Comparison of ENCODE assay signal across 1 cellular context in the genomic region with DNA sequence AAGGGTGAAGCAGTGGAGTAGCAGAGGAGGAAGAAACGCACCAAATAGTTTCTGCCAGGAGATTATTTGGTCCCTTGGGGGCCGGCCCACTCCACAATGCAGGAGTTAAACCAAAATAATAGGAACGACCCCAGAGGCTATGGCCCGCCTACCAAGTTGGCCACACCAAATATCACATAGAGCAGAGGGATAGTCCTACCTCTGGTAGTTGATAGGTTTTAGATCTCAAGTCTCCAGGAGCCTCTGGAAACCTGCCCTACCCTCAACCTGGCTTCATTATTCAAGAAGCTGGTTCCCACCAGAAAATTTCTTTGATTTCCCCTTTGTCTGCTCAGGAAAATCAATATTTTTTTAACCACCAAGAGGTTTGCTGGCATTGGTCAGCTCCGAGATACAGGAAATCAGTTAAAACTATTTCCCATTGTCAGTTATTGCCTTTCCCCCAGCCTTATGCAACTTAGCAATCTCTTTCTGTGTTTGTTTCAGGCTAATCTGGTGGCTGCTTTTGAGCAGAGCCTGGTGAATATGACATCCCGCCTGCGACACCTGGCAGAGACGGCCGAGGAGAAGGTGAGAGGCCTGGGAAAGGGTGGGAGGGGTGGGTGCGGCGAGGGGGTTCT.
TF ChIP-seq lines count a peak whose summit lies in the region.

No MANE protein-coding gene starts in this region.

TF ChIP-seq in GM12878, 131 proteins besides CTCF, POLR2A, EP300 and RAD21 (continued from another document):
- TF ChIP-seq, protein P1, sequence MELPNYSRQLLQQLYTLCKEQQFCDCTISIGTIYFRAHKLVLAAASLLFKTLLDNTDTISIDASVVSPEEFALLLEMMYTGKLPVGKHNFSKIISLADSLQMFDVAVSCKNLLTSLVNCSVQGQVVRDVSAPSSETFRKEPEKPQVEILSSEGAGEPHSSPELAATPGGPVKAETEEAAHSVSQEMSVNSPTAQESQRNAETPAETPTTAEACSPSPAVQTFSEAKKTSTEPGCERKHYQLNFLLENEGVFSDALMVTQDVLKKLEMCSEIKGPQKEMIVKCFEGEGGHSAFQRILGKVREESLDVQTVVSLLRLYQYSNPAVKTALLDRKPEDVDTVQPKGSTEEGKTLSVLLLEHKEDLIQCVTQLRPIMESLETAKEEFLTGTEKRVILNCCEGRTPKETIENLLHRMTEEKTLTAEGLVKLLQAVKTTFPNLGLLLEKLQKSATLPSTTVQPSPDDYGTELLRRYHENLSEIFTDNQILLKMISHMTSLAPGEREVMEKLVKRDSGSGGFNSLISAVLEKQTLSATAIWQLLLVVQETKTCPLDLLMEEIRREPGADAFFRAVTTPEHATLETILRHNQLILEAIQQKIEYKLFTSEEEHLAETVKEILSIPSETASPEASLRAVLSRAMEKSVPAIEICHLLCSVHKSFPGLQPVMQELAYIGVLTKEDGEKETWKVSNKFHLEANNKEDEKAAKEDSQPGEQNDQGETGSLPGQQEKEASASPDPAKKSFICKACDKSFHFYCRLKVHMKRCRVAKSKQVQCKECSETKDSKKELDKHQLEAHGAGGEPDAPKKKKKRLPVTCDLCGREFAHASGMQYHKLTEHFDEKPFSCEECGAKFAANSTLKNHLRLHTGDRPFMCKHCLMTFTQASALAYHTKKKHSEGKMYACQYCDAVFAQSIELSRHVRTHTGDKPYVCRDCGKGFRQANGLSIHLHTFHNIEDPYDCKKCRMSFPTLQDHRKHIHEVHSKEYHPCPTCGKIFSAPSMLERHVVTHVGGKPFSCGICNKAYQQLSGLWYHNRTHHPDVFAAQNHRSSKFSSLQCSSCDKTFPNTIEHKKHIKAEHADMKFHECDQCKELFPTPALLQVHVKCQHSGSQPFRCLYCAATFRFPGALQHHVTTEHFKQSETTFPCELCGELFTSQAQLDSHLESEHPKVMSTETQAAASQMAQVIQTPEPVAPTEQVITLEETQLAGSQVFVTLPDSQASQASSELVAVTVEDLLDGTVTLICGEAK (IDR thresholded peaks at IDR 0.05; ENCODE audit: borderline replicate concordance) = no peak
- no peak for TF ChIP-seq ATF2 (IDR thresholded peaks at IDR 0.05; ENCODE audit: low read length)
- no peak for TF ChIP-seq CREB1 (IDR thresholded peaks at IDR 0.05; ENCODE audit: low read depth)
- no peak for TF ChIP-seq ZZZ3 (IDR thresholded peaks at IDR 0.05; ENCODE audit: control insufficient read depth, insufficient read length, low read depth)
- TF ChIP-seq RBBP5 (conservative IDR thresholded peaks at IDR 0.05) = no peak
- no peak for TF ChIP-seq SREBF1 (IDR thresholded peaks at IDR 0.05; ENCODE audit: low read length)
- no peak for TF ChIP-seq E2F8 (IDR thresholded peaks at IDR 0.05; ENCODE audit: low read depth, partially characterized antibody)
- no peak for TF ChIP-seq WRNIP1 (IDR thresholded peaks at IDR 0.05; ENCODE audit: borderline replicate concordance, low read depth, low read length)
- TF ChIP-seq JUNB (IDR thresholded peaks at IDR 0.05) = no peak
- TF ChIP-seq, protein P2, sequence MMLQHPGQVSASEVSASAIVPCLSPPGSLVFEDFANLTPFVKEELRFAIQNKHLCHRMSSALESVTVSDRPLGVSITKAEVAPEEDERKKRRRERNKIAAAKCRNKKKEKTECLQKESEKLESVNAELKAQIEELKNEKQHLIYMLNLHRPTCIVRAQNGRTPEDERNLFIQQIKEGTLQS (IDR thresholded peaks at IDR 0.05; ENCODE audit: borderline replicate concordance, extremely low read depth, low read depth, low read length) = no peak
- TF ChIP-seq IRF3 (IDR thresholded peaks at IDR 0.05) = no peak
- no peak for TF ChIP-seq STAT3 (IDR thresholded peaks at IDR 0.05; ENCODE audit: low read depth, low read length)
- no peak for TF ChIP-seq ZBTB11 (CRISPR knock-in tag; IDR thresholded peaks at IDR 0.05)
